In the genomic region with DNA sequence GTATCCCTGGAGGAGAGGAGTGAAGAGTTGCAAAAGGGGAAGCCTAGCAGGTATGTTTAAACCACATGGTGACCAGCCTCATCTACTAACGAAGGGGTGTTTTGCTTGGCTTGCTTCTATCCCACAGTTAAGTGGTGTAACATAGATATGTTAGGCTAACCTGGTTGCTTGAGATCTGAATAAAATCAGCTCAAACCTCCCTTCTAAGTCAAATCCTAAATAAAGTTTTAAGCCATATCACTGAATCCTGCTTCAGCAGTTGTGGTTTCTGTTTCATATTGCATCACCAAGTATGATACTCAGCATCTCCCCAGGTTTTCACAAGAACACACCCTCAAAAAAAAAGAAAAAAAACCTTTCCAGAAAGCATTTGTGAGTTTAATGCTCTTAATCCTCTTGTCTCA, we compare ENCODE assay signal across 14 cellular contexts.
DNase-seq lines count a peak whose midpoint lies in the region; FAIRE-seq and TF ChIP-seq lines count a peak whose summit lies in the region.
"Had no signal": no experiment of that assay in that cellular context is flagged by ENCODE, and none has a peak within 500 bp of the region (broad histone marks: within the 10 kb centered on the region; RNA-seq: fewer than 3 reads in every experiment).

No MANE protein-coding gene starts in this region.

- H3K36me3 ChIP-seq in breast epithelium: no peaks in the 10 kb centered on the region
- no peaks in the 10 kb centered on the region for H3K36me3 ChIP-seq in H1 (ENCODE audit: control insufficient read depth in 2 of 4, insufficient read depth in 4 of 4, low read length in 3 of 4)
- no peaks in the 10 kb centered on the region for H3K36me3 ChIP-seq in MG63
- H3K36me3 ChIP-seq: tibial nerve had no signal

- peak overlapping the region; percentile 21 for H3K27ac Mint-ChIP-seq in MCF 10A (ENCODE audit: low read depth, unreplicated experiment)
- H3K27ac Mint-ChIP-seq: activated T-cell treated with anti-CD3 and anti-CD28 coated beads, Interleukin-2, amount 50 U/mL, for 72 hours; naive B cell had no signal

- no peak overlapping the region for H4K91ac ChIP-seq in H1 (replicated peaks; ENCODE audit: insufficient read length, low read length)

- no peak overlapping the region for H3K4me3 ChIP-seq in breast epithelium
- no peak overlapping the region for H3K4me3 ChIP-seq in H1 (ENCODE audit: extremely low read depth in 1 of 4, insufficient read depth in 2 of 4, low read depth in 3 of 4, low read length in 4 of 4)
- no peak overlapping the region for H3K4me3 ChIP-seq in MG63
- H3K4me3 ChIP-seq: tibial nerve had no signal

- no peak overlapping the region for H3K4me2 ChIP-seq in H1 (ENCODE audit: insufficient read depth in 1 of 2, low read depth in 2 of 2, low read length in 2 of 2)

- H4K5ac ChIP-seq in H1 (ENCODE audit: insufficient read length, low read depth, low read length): no peak overlapping the region

- CTCF ChIA-PET in MCF 10A (lab: Yijun Ruan, JAX): interaction anchor here (0.6 to 0.7 kb wide), 3 partner anchors 38 to 197 kb away, joined by 3 read pairs; no protein-coding TSS in a partner anchor
- CTCF ChIA-PET in H1 (lab: Charles Lee; ENCODE audit: partially characterized antibody): interaction anchor here (1.9 kb wide), 1 partner anchor 14 kb away, joined by 4 read pairs; no protein-coding TSS in a partner anchor

- no peak overlapping the region for H3K4me3 Mint-ChIP-seq in MCF 10A (ENCODE audit: unreplicated experiment)
- H3K4me3 Mint-ChIP-seq: naive B cell had no signal

- TF ChIP-seq RAD21 in H1 (IDR thresholded peaks at IDR 0.05 in 1 of 2, conservative IDR thresholded peaks at IDR 0.05 in 1 of 2; ENCODE audit: low read depth in 2 of 2, low read length in 2 of 2): no peak

- no peak overlapping the region for H3K23ac ChIP-seq in H1 (ENCODE audit: insufficient read length)

- no peak overlapping the region for H3K18ac ChIP-seq in H1 (ENCODE audit: extremely low read depth, low read length)

- H3K9me3 ChIP-seq in breast epithelium: no peaks in the 10 kb centered on the region
- H3K9me3 ChIP-seq in H1 (ENCODE audit: insufficient read depth in 2 of 2, low read depth in 1 of 2, low read length in 1 of 2): no peaks in the 10 kb centered on the region
- H3K9me3 ChIP-seq in MG63: no peaks in the 10 kb centered on the region
- H3K9me3 ChIP-seq: tibial nerve had no signal

- no peak overlapping the region for H3K4ac ChIP-seq in H1 (replicated peaks; ENCODE audit: insufficient read length, low read depth, low read length)

- H3K79me2 ChIP-seq in H1 (ENCODE audit: control insufficient read depth in 1 of 2, insufficient read depth in 2 of 2, low read length in 2 of 2): peaks cover 0 to 27% of the 10 kb centered on the region in 2 experiments; a peak in 2 of 4 replicates

- H2BK5ac ChIP-seq in H1 (ENCODE audit: low read depth, low read length): no peak overlapping the region

- no peaks in the 10 kb centered on the region for H3K27me3 Mint-ChIP-seq in MCF 10A (ENCODE audit: insufficient read depth, unreplicated experiment)
- H3K27me3 Mint-ChIP-seq: naive B cell had no signal

- H3K79me1 ChIP-seq in H1 (ENCODE audit: low read depth, low read length): no peaks in the 10 kb centered on the region; the same call in 1 of the 2 replicates

- no peak overlapping the region for H2AK5ac ChIP-seq in H1 (ENCODE audit: low read depth, low read length)

- TF ChIP-seq CTCF in MCF 10A (IDR thresholded peaks at IDR 0.05; ENCODE audit: unreplicated experiment): no peak
- no peak for TF ChIP-seq CTCF in breast epithelium (IDR thresholded peaks at IDR 0.05)
- no peak for TF ChIP-seq CTCF in H1 (IDR thresholded peaks at IDR 0.05; ENCODE audit: control extremely low read depth in 1 of 3, insufficient read depth in 1 of 3, low read depth in 1 of 3, low read length in 3 of 3)

- no peak overlapping the region for H3K56ac ChIP-seq in H1 (replicated peaks; ENCODE audit: insufficient read length, low read depth, low read length)

- H2BK12ac ChIP-seq in H1 (ENCODE audit: low read depth, low read length): no peak overlapping the region

- H3K14ac ChIP-seq in H1 (ENCODE audit: insufficient read length): no peak overlapping the region

- H3K36me3 Mint-ChIP-seq in MCF 10A (ENCODE audit: insufficient read depth, unreplicated experiment): no peaks in the 10 kb centered on the region
- H3K36me3 Mint-ChIP-seq: naive B cell had no signal

- H3K27ac ChIP-seq in breast epithelium (no peak overlapping the region), H1 (ENCODE audit: low read depth, low read length) (no peak overlapping the region)
- H3K27ac ChIP-seq: tibial nerve had no signal

- peaks cover 0 to 2% of the 10 kb centered on the region in 2 experiments for H4K20me1 ChIP-seq in H1 (replicated peaks in 1 of 2; ENCODE audit: control insufficient read depth in 1 of 2, insufficient read depth in 2 of 2, low read length in 2 of 2)

- H3K9ac ChIP-seq in H1 (replicated peaks in 1 of 4; ENCODE audit: extremely low read depth in 1 of 4, low read depth in 3 of 4, low read length in 3 of 4): no peak overlapping the region

- FAIRE-seq in H1 (lab: Jason Lieb, UNC): no peak
- FAIRE-seq: frontal cortex had no signal

- no peak overlapping the region for H4K8ac ChIP-seq in H1 (ENCODE audit: extremely low read depth, insufficient read depth, low read length)

- H3K4me1 ChIP-seq in breast epithelium (no peaks in the 10 kb centered on the region), H1 (replicated peaks in 1 of 4; ENCODE audit: control insufficient read depth in 3 of 4, insufficient read depth in 4 of 4, low read length in 3 of 4) (peaks cover 0 to 3% (median 0%) of the 10 kb centered on the region in 4 experiments; a peak in 1 of 7 replicates)

- no peak overlapping the region for H2BK120ac ChIP-seq in H1 (replicated peaks; ENCODE audit: low read depth, low read length)

- 83% methylated on average over 1 of the region's 1 CpG; no CpG with 5 or more reads in 1 of the 2 experiments for whole genome bisulfite sequencing in H1 (ENCODE audit: extremely low coverage in 1 of 2, insufficient coverage in 1 of 2, insufficient read length in 1 of 2, insufficient replicate concordance in 2 of 2, low coverage in 1 of 2, low lambda C conversion rate in 2 of 2, missing lambda C conversion rate in 1 of 2), 2 experiments

- no peak overlapping the region for H2BK20ac ChIP-seq in H1 (ENCODE audit: low read length)

- H3K27me3 ChIP-seq in breast epithelium (no peaks in the 10 kb centered on the region), H1 (replicated peaks in 1 of 4; ENCODE audit: control insufficient read depth in 3 of 4, extremely low read depth in 1 of 4, insufficient read depth in 3 of 4, low read length in 3 of 4) (no peaks in the 10 kb centered on the region), MG63 (no peaks in the 10 kb centered on the region)
- H3K27me3 ChIP-seq: tibial nerve had no signal

- DNase-seq in MCF 10A (ENCODE audit: unreplicated experiment) (peak; percentile 38), breast epithelium (ENCODE audit: low spot score in 2 of 2) (no peak), LHCN-M2 (ENCODE audit: low read depth) (peak; percentile 28), H1 (ENCODE audit: low read depth in 1 of 2, low spot score in 2 of 2) (no peak), superior temporal gyrus (ENCODE audit: extremely low spot score) (peak; percentile 55), MG63 (no peak), hepatic stellate cell (ENCODE audit: low spot score) (no peak)
- DNase-seq in activated CD4-positive, alpha-beta T cell treated with anti-CD3 and anti-CD28 coated beads for 4 hours: no peak
- DNase-seq: activated T-cell treated with anti-CD3 and anti-CD28 coated beads, Interleukin-2, amount 50 U/mL, for 72 hours; GOT3; naive B cell; RPMI8226 had no signal

- no peak overlapping the region for H2AFZ ChIP-seq in H1 (ENCODE audit: low read length)

- no peak overlapping the region for H2BK15ac ChIP-seq in H1 (ENCODE audit: low read length)

- intact Hi-C loops in MCF 10A (cut with micrococcal nuclease): no loop called here
- intact Hi-C loops in breast epithelium (cut with DNase I; ENCODE audit: low total_unique reads): no loop called here

- TF ChIP-seq POLR2A in breast epithelium (IDR thresholded peaks at IDR 0.05) (no peak), H1 (IDR thresholded peaks at IDR 0.05; ENCODE audit: control extremely low read depth in 1 of 2, low read depth in 2 of 2, low read length in 2 of 2) (no peak)

- BruUV-seq in MCF 10A (replicated peaks; lab: Mats Ljungman, UMichigan): no TSS peak

- no peak for TF ChIP-seq EP300 in H1 (IDR thresholded peaks at IDR 0.05; ENCODE audit: borderline replicate concordance in 1 of 2, low read depth in 2 of 2, low read length in 2 of 2)

- POLR2A ChIA-PET in MCF 10A (lab: Yijun Ruan, JAX) (interaction anchor here (0.6 to 2.3 kb wide), 5 partner anchors 16 to 747 kb away, joined by 3 to 12 read pairs (median 3); no protein-coding TSS in a partner anchor), H1 (lab: Charles Lee; ENCODE audit: partially characterized antibody) (no interaction called here)

- H3K4me1 Mint-ChIP-seq in MCF 10A (ENCODE audit: insufficient read depth, unreplicated experiment): peaks cover 10% of the 10 kb centered on the region
- H3K4me1 Mint-ChIP-seq: naive B cell had no signal

- no peaks in the 10 kb centered on the region for H3K23me2 ChIP-seq in H1 (ENCODE audit: low read depth, low read length)

- no peaks in the 10 kb centered on the region for H3K9me3 Mint-ChIP-seq in MCF 10A (ENCODE audit: unreplicated experiment)

TF ChIP-seq in H1, 55 proteins besides CTCF, POLR2A, EP300 and RAD21:
- peak; percentile 35; the same call in 1 of the 2 replicates for TF ChIP-seq CEBPB (IDR thresholded peaks at IDR 0.05; ENCODE audit: low read depth, low read length)
- no peak for TF ChIP-seq SIN3A (conservative IDR thresholded peaks at IDR 0.05 in 1 of 2, IDR thresholded peaks at IDR 0.05 in 1 of 2; ENCODE audit: low read depth in 1 of 2, low read length in 2 of 2)

Comparison
In these comparisons a context has a peak if more than half of its experiments do, and no peak if none do; other contexts are left out.
1. DNase-seq: peak in MCF 10A (single experiment), LHCN-M2 (single experiment) and superior temporal gyrus (single experiment); none in breast epithelium (0 of 2), H1 (0 of 2), MG63 (single experiment), hepatic stellate cell (single experiment) and activated CD4-positive, alpha-beta T cell treated with anti-CD3 and anti-CD28 coated beads for 4 hours (0 of 2).